9 cellular contexts compared by ENCODE assay signal in genomic region chr11:75558939-75559843, GRCh38. TPM values are rescaled to one million over a fixed set of nuclear protein-coding genes. Genes with fewer than 3 reads are reported as not detected.
DNase-seq lines count a peak whose midpoint lies in the region; ATAC-seq and TF ChIP-seq lines count a peak whose summit lies in the region.
"Had no signal": no experiment of that assay in that cellular context is flagged by ENCODE, and none has a peak within 500 bp of the region (broad histone marks: within the 10 kb centered on the region; RNA-seq: fewer than 3 reads in every experiment).

No MANE protein-coding gene starts in this region.

- TF ChIP-seq RAD21 in SK-N-SH (IDR thresholded peaks at IDR 0.05; ENCODE audit: low read length): no peak

- TF ChIP-seq EP300 in SK-N-SH (IDR thresholded peaks at IDR 0.05; ENCODE audit: borderline replicate concordance in 1 of 2, low read depth in 1 of 2, low read length in 1 of 2) (no peak), ovary (IDR thresholded peaks at IDR 0.05) (peak; percentile 39)

- DNase-seq in AG09309 (ENCODE audit: low read depth): no peak
- DNase-seq in SK-N-SH: no peak
- DNase-seq in fibroblast of mammary gland (ENCODE audit: low read depth): peak; percentile 72
- peak; percentile 76 to 81 (median 79) for DNase-seq in ovary
- no peak for DNase-seq in LoVo (ENCODE audit: low spot score)
- no peak for DNase-seq in SIG-M5 (lab: John Stamatoyannopoulos, UW)
- no peak for DNase-seq in ecto neural progenitor cell (ENCODE audit: low spot score)
- DNase-seq: stimulated activated CD4-positive, alpha-beta T cell treated with anti-CD3 and anti-CD28 coated beads, Interleukin-2, amount 100 ng/mL, for 48 hours had no signal

- H3K4me1 ChIP-seq in SK-N-SH (ENCODE audit: control insufficient read depth in 1 of 2, insufficient read depth in 2 of 2, low read depth in 1 of 2, low read length in 1 of 2): peaks cover 40 to 63% of the 10 kb centered on the region in 2 experiments
- peaks cover 32% of the 10 kb centered on the region for H3K4me1 ChIP-seq in ovary (ENCODE audit: insufficient read depth)

- peaks cover 4% of the 10 kb centered on the region; the same call in 1 of the 2 replicates for H4K20me1 ChIP-seq in SK-N-SH (ENCODE audit: insufficient read depth)

- TF ChIP-seq CTCF in AG09309 (IDR thresholded peaks at IDR 0.05; ENCODE audit: control insufficient read depth, insufficient read depth, low read depth, low read length, missing control alignments) (no peak), SK-N-SH (IDR thresholded peaks at IDR 0.05) (no peak), fibroblast of mammary gland (conservative IDR thresholded peaks at IDR 0.05; ENCODE audit: control insufficient read depth, insufficient read depth, low read depth, low read length) (no peak), ovary (IDR thresholded peaks at IDR 0.05) (no peak)

- no peaks in the 10 kb centered on the region for H3K9me3 ChIP-seq in SK-N-SH
- no peaks in the 10 kb centered on the region for H3K9me3 ChIP-seq in ovary

- peaks cover 21% of the 10 kb centered on the region for H3K79me2 ChIP-seq in SK-N-SH (ENCODE audit: insufficient read depth)

- peak overlapping the region; percentile 72 to 91 for H3K27ac ChIP-seq in SK-N-SH (ENCODE audit: low read depth in 2 of 2, low read length in 1 of 2)
- H3K27ac ChIP-seq in ovary: peak overlapping the region; percentile 98 to 100

- POLR2A ChIA-PET in SK-N-SH (lab: Yijun Ruan, JAX): interaction anchor here (4.2 kb wide), 1 partner anchor 16 kb away, joined by 21 read pairs; no protein-coding TSS in a partner anchor

- CTCF ChIA-PET in SK-N-SH (lab: Yijun Ruan, JAX): interaction anchor here (1.3 to 5.2 kb wide), 2 partner anchors 11 to 18 kb away, joined by 4 to 41 read pairs; no protein-coding TSS in a partner anchor

- H3F3A ChIP-seq in SK-N-SH (replicated peaks; ENCODE audit: insufficient read depth): peaks cover 19% of the 10 kb centered on the region

- no peaks in the 10 kb centered on the region for H3K27me3 ChIP-seq in SK-N-SH (ENCODE audit: insufficient read depth)
- H3K27me3 ChIP-seq in ovary: no peaks in the 10 kb centered on the region

- peak overlapping the region; percentile 20; the same call in 1 of the 2 replicates for H3K9ac ChIP-seq in SK-N-SH

- intact Hi-C loops in ovary (cut with DNase I): no loop called here

- peak overlapping the region; percentile 36; the same call in 1 of the 2 replicates for H3K4me2 ChIP-seq in SK-N-SH

- peak overlapping the region; percentile 72 for H2AFZ ChIP-seq in SK-N-SH (ENCODE audit: low read depth)

- H3K9me2 ChIP-seq in SK-N-SH: no peaks in the 10 kb centered on the region

- peaks cover 0 to 4% of the 10 kb centered on the region in 2 experiments for H3K36me3 ChIP-seq in SK-N-SH (replicated peaks in 1 of 2; ENCODE audit: control insufficient read depth in 1 of 2, insufficient read depth in 2 of 2, low read length in 1 of 2)
- H3K36me3 ChIP-seq in ovary: no peaks in the 10 kb centered on the region

- 75% methylated on average over 8 of the region's 8 CpGs for WGBS in SK-N-SH (ENCODE audit: low lambda C conversion rate)
- 1 to 15% (median 5%) methylated on average over 8 of the region's 8 CpGs for WGBS in ovary, 3 donors

- H3K4me3 ChIP-seq in AG09309 (ENCODE audit: control insufficient read depth, low read depth, low read length) (peak overlapping the region; percentile 26), SK-N-SH (ENCODE audit: low read depth in 2 of 2, low read length in 1 of 2) (no peak overlapping the region), fibroblast of mammary gland (ENCODE audit: control insufficient read depth, low read depth, low read length) (no peak overlapping the region), ovary (no peak overlapping the region)

- TF ChIP-seq POLR2A in ovary (IDR thresholded peaks at IDR 0.05): peak; percentile 10

- ATAC-seq in HG03135 (IDR thresholded peaks at IDR 0.05; ENCODE audit: unreplicated experiment): no peak

TF ChIP-seq in SK-N-SH, 30 proteins besides CTCF, POLR2A, EP300 and RAD21:
- TF ChIP-seq MXI1 (IDR thresholded peaks at IDR 0.05; ENCODE audit: low read depth, low read length): no peak
- TF ChIP-seq, protein P1, sequence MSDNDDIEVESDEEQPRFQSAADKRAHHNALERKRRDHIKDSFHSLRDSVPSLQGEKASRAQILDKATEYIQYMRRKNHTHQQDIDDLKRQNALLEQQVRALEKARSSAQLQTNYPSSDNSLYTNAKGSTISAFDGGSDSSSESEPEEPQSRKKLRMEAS (IDR thresholded peaks at IDR 0.05; ENCODE audit: low read depth): peak; percentile 22

RNA-seq across cellular contexts. Expression of gene SERPINH1, which starts 2.9 kb away (rescaled TPM):
- polyA plus RNA-seq in SK-N-SH (2012; rRNA removed) (221 and 293 TPM in 2 replicates), ovary (100 to 1,000 TPM; 155 to 163 TPM)
- polyA plus RNA-seq in SK-N-SH (2012; cell fraction: cytosol; rRNA removed): 145 and 210 TPM in 2 replicates
- polyA plus RNA-seq in SK-N-SH (2012; cell fraction: nucleus; rRNA removed): 282 and 307 TPM in 2 replicates
- 100 to 1,000 TPM; 122 to 289 (median 188) TPM for total RNA-seq in ovary

RNA-seq across cellular contexts. Expression of gene GDPD5, which starts 33.5 kb away (rescaled TPM):
- polyA plus RNA-seq in SK-N-SH (2012; rRNA removed): 1.6 and 2.2 TPM in 2 replicates
- 0.55 and 0.97 TPM in 2 replicates for polyA plus RNA-seq in SK-N-SH (2012; cell fraction: cytosol; rRNA removed)
- 5.5 and 7.6 TPM in 2 replicates for polyA plus RNA-seq in SK-N-SH (2012; cell fraction: nucleus; rRNA removed)
- 10 to 100 TPM in 2 of 7 donors, 1 to 10 TPM in 5; 3.8 to 15.8 (median 8.4) TPM for total RNA-seq in ovary
- polyA plus RNA-seq in ovary: 1 to 10 TPM; 5.5 to 6.3 TPM

Comparison
In these comparisons a context has a peak if more than half of its experiments do, and no peak if none do; other contexts are left out.
1. DNase-seq: peak in fibroblast of mammary gland (single experiment) and ovary (5 of 5); none in AG09309 (single experiment), SK-N-SH (single experiment), LoVo (single experiment), SIG-M5 (single experiment) and ecto neural progenitor cell (single experiment).